In the genomic region with DNA sequence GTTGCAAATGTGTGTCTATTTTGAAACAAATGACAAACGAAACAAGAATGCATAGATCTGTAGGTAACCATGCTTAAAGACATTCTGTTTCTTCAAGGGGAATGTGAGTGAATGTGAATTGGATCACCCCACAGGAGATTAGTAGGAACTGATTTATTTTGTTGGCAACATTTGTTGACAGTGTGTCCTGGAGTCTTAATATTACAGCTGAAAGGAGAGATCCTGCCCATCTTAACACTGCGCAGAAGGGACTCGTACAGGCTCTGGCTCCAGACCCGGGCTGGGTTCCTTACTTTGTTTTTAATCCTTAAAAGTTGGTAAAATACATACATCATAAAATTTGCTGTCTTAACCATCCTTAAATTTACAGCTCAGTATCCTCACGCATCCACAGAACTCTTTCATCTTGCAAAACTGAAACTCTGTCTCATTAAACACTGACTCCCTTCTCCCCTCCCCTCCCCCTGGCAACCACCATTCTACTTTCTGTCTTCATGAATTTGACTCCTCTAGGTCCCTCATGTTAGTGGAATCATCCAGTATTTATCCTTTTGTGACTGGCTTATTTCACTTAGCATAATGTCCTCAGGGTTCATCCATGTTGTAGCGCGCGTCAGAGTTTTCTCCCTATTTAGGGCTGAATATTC, we compare ENCODE assay signal across 10 cellular contexts.
A peak's percentile ranks its signal among the peaks of the same experiment; 100 is the strongest.
DNase-seq lines count a peak whose midpoint lies in the region; ATAC-seq and TF ChIP-seq lines count a peak whose summit lies in the region.
"Had no signal": no experiment of that assay in that cellular context is flagged by ENCODE, and none has a peak within 500 bp of the region (broad histone marks: within the 10 kb centered on the region; RNA-seq: fewer than 3 reads in every experiment).

No MANE protein-coding gene starts in this region.

- TF ChIP-seq POLR2A in gastrocnemius medialis (IDR thresholded peaks at IDR 0.05) = no peak

- no peaks in the 10 kb centered on the region for H3K36me3 ChIP-seq in gastrocnemius medialis
- H3K36me3 ChIP-seq: upper lobe of right lung had no signal

- no peaks in the 10 kb centered on the region for H3K27me3 ChIP-seq in gastrocnemius medialis
- H3K27me3 ChIP-seq: upper lobe of right lung had no signal

- no peaks in the 10 kb centered on the region for H3K9me3 ChIP-seq in gastrocnemius medialis
- H3K9me3 ChIP-seq: upper lobe of right lung had no signal

- no peak overlapping the region for H3K27ac Mint-ChIP-seq in activated CD4-positive, alpha-beta memory T cell treated with anti-CD3 and anti-CD28 coated beads for 36 hours
- H3K27ac Mint-ChIP-seq in activated CD4-positive, alpha-beta memory T cell treated with anti-CD3 and anti-CD28 coated beads, Interleukin-2, amount 10 ng/mL, durations not matched to agents 7 days and 5 days = no peak overlapping the region
- peak overlapping the region; percentile 79 for H3K27ac Mint-ChIP-seq in chondrocyte (ENCODE audit: unreplicated experiment)

- TF ChIP-seq CTCF in chondrocyte (IDR thresholded peaks at IDR 0.05) (no peak), gastrocnemius medialis (IDR thresholded peaks at IDR 0.05 in 4 of 5, conservative IDR thresholded peaks at IDR 0.05 in 1 of 5) (no peak)

- intact Hi-C loops in activated CD4-positive, alpha-beta memory T cell treated with anti-CD3 and anti-CD28 coated beads for 36 hours (cut with micrococcal nuclease) = no loop called here
- intact Hi-C loops in gastrocnemius medialis (cut with DNase I; ENCODE audit: low total_unique reads) = loop anchor here (1.0 kb wide), 1 partner anchor 33 kb away; no protein-coding TSS in a partner anchor

- in situ Hi-C loops in gastrocnemius medialis (cut with MboI; ENCODE audit: low sequenced_read_pairs in 4 of 4) = no loop called here

- no peaks in the 10 kb centered on the region for H3K27me3 Mint-ChIP-seq in activated CD4-positive, alpha-beta memory T cell treated with anti-CD3 and anti-CD28 coated beads for 36 hours
- no peaks in the 10 kb centered on the region for H3K27me3 Mint-ChIP-seq in activated CD4-positive, alpha-beta memory T cell treated with anti-CD3 and anti-CD28 coated beads, Interleukin-2, amount 10 ng/mL, durations not matched to agents 7 days and 5 days
- H3K27me3 Mint-ChIP-seq in chondrocyte (ENCODE audit: low read depth) = no peaks in the 10 kb centered on the region

- H3K4me3 ChIP-seq in gastrocnemius medialis = no peak overlapping the region
- H3K4me3 ChIP-seq: upper lobe of right lung had no signal

- DNase-seq in activated CD4-positive, alpha-beta memory T cell treated with anti-CD3 and anti-CD28 coated beads for 36 hours = peak; percentile 25
- DNase-seq in activated CD4-positive, alpha-beta memory T cell treated with anti-CD3 and anti-CD28 coated beads, Interleukin-2, amount 10 ng/mL, durations not matched to agents 7 days and 5 days = no peak
- DNase-seq in LHCN-M2 (ENCODE audit: low read depth) = peak; percentile 40
- DNase-seq in chondrocyte (ENCODE audit: low spot score) = no peak
- no peak for DNase-seq in gastrocnemius medialis
- no peak for DNase-seq in RKO (ENCODE audit: low spot score)
- no peak for DNase-seq in 8988T
- DNase-seq: DMS79, upper lobe of right lung had no signal

- H3K4me1 ChIP-seq in gastrocnemius medialis = peaks cover 71 to 77% of the 10 kb centered on the region in 2 donors

- peaks cover 32% of the 10 kb centered on the region for H3K4me1 Mint-ChIP-seq in activated CD4-positive, alpha-beta memory T cell treated with anti-CD3 and anti-CD28 coated beads for 36 hours (ENCODE audit: low read depth)
- peaks cover 13% of the 10 kb centered on the region for H3K4me1 Mint-ChIP-seq in activated CD4-positive, alpha-beta memory T cell treated with anti-CD3 and anti-CD28 coated beads, Interleukin-2, amount 10 ng/mL, durations not matched to agents 7 days and 5 days
- peaks cover 80% of the 10 kb centered on the region for H3K4me1 Mint-ChIP-seq in chondrocyte (ENCODE audit: low read depth)

- peak overlapping the region; percentile 40 to 64 (median 56) for H3K27ac ChIP-seq in gastrocnemius medialis
- H3K27ac ChIP-seq: upper lobe of right lung had no signal

- no peaks in the 10 kb centered on the region for H3K9me3 Mint-ChIP-seq in activated CD4-positive, alpha-beta memory T cell treated with anti-CD3 and anti-CD28 coated beads for 36 hours
- H3K9me3 Mint-ChIP-seq in activated CD4-positive, alpha-beta memory T cell treated with anti-CD3 and anti-CD28 coated beads, Interleukin-2, amount 10 ng/mL, durations not matched to agents 7 days and 5 days = no peaks in the 10 kb centered on the region
- H3K9me3 Mint-ChIP-seq in chondrocyte (ENCODE audit: low read depth) = no peaks in the 10 kb centered on the region

- H3K36me3 Mint-ChIP-seq in activated CD4-positive, alpha-beta memory T cell treated with anti-CD3 and anti-CD28 coated beads for 36 hours = no peaks in the 10 kb centered on the region
- no peaks in the 10 kb centered on the region for H3K36me3 Mint-ChIP-seq in activated CD4-positive, alpha-beta memory T cell treated with anti-CD3 and anti-CD28 coated beads, Interleukin-2, amount 10 ng/mL, durations not matched to agents 7 days and 5 days (ENCODE audit: low read depth)
- H3K36me3 Mint-ChIP-seq in chondrocyte (ENCODE audit: low read depth) = peaks cover 2% of the 10 kb centered on the region

- POLR2A ChIA-PET in activated CD4-positive, alpha-beta memory T cell treated with anti-CD3 and anti-CD28 coated beads for 36 hours (lab: Charles Lee) = no interaction called here
- POLR2A ChIA-PET in activated CD4-positive, alpha-beta memory T cell treated with anti-CD3 and anti-CD28 coated beads, Interleukin-2, amount 10 ng/mL, durations not matched to agents 7 days and 5 days (lab: Charles Lee) = interaction anchor here (0.5 kb wide), 1 partner anchor 9 kb away, joined by 3 read pairs; no protein-coding TSS in a partner anchor

- CTCF ChIA-PET in activated CD4-positive, alpha-beta memory T cell treated with anti-CD3 and anti-CD28 coated beads for 36 hours (lab: Charles Lee) = interaction anchor here (1.0 to 1.2 kb wide), 2 partner anchors 19 to 26 kb away, joined by 3 to 5 read pairs; no protein-coding TSS in a partner anchor
- CTCF ChIA-PET in activated CD4-positive, alpha-beta memory T cell treated with anti-CD3 and anti-CD28 coated beads, Interleukin-2, amount 10 ng/mL, durations not matched to agents 7 days and 5 days (lab: Charles Lee) = no interaction called here

- H3K4me3 Mint-ChIP-seq in activated CD4-positive, alpha-beta memory T cell treated with anti-CD3 and anti-CD28 coated beads for 36 hours = no peak overlapping the region
- no peak overlapping the region for H3K4me3 Mint-ChIP-seq in activated CD4-positive, alpha-beta memory T cell treated with anti-CD3 and anti-CD28 coated beads, Interleukin-2, amount 10 ng/mL, durations not matched to agents 7 days and 5 days
- H3K4me3 Mint-ChIP-seq in chondrocyte (ENCODE audit: unreplicated experiment) = no peak overlapping the region

- peak; percentile 28 to 72 for ATAC-seq in gastrocnemius medialis
- no peak for ATAC-seq in GM19455 (IDR thresholded peaks at IDR 0.05; ENCODE audit: unreplicated experiment)

Comparison
In these comparisons a context has a peak if more than half of its experiments do, and no peak if none do; other contexts are left out.
1. DNase-seq: peak in activated CD4-positive, alpha-beta memory T cell treated with anti-CD3 and anti-CD28 coated beads for 36 hours (single experiment) and LHCN-M2 (single experiment); none in activated CD4-positive, alpha-beta memory T cell treated with anti-CD3 and anti-CD28 coated beads, Interleukin-2, amount 10 ng/mL, durations not matched to agents 7 days and 5 days (single experiment), chondrocyte (single experiment), gastrocnemius medialis (0 of 2), RKO (single experiment) and 8988T (single experiment).